Comparison of ENCODE assay signal across 8 cellular contexts in genomic region chr2:74457549-74458131, GRCh38. TPM values are rescaled to one million over a fixed set of nuclear protein-coding genes. Genes with fewer than 3 reads are reported as not detected.
DNase-seq lines count a peak whose midpoint lies in the region; ATAC-seq and TF ChIP-seq lines count a peak whose summit lies in the region.

No MANE protein-coding gene starts in this region.

- H3K9me3 ChIP-seq in esophagus muscularis mucosa (no peaks in the 10 kb centered on the region), neuron (ENCODE audit: low read length) (no peaks in the 10 kb centered on the region)

- H3K4me1 ChIP-seq in esophagus muscularis mucosa (peaks cover 32 to 43% (median 41%) of the 10 kb centered on the region in 4 donors), neuron (ENCODE audit: insufficient read depth, low read length) (peaks cover 33% of the 10 kb centered on the region)

- H2AFZ ChIP-seq in neuron (ENCODE audit: low read depth, low read length) = peak overlapping the region; percentile 70

- no peak for TF ChIP-seq CTCF in esophagus muscularis mucosa (IDR thresholded peaks at IDR 0.05)

- DNase-seq in NCI-H510A (lab: John Stamatoyannopoulos, UW) (peak; percentile 87), NCI-H510A treated with DMSO at 0.1 percent for 48 hours (lab: John Stamatoyannopoulos, UW) (no peak), NCI-H82 (lab: John Stamatoyannopoulos, UW) (peak; percentile 89), activated T-cell treated with anti-CD3 and anti-CD28 coated beads for 48 hours (ENCODE audit: low read depth) (peak; percentile 81), esophagus muscularis mucosa (ENCODE audit: extremely low spot score) (peak; percentile 93)

- H3K27me3 ChIP-seq in esophagus muscularis mucosa (no peaks in the 10 kb centered on the region), neuron (ENCODE audit: insufficient read depth, low read length) (no peaks in the 10 kb centered on the region)

- H3K36me3 ChIP-seq in esophagus muscularis mucosa = peaks cover 10 to 20% (median 18%) of the 10 kb centered on the region in 4 donors
- peaks cover 25% of the 10 kb centered on the region for H3K36me3 ChIP-seq in neuron (ENCODE audit: insufficient read depth, low read length)

- WGBS in esophagus muscularis mucosa = 0% methylated on average over 10 of the region's 46 CpGs

- intact Hi-C loops in esophagus muscularis mucosa (cut with DNase I) = no loop called here

- no peak for TF ChIP-seq EP300 in esophagus muscularis mucosa (IDR thresholded peaks at IDR 0.05)

- ATAC-seq in HG03064 (IDR thresholded peaks at IDR 0.05; ENCODE audit: low read depth, unreplicated experiment) = peak; percentile 26

- H3K4me3 ChIP-seq in esophagus muscularis mucosa = peak overlapping the region; percentile 68 to 85 (median 74)
- peak overlapping the region; percentile 84 for H3K4me3 ChIP-seq in neuron (ENCODE audit: low read length)

- peak overlapping the region; percentile 91 to 98 (median 96) for H3K27ac ChIP-seq in esophagus muscularis mucosa (replicated peaks in 1 of 4)
- peak overlapping the region; percentile 93 for H3K27ac ChIP-seq in temporal lobe (ENCODE audit: low read depth, low read length)

- TF ChIP-seq POLR2A in esophagus muscularis mucosa (IDR thresholded peaks at IDR 0.05; ENCODE audit: low read depth) = peak; percentile 58

RNA-seq across cellular contexts. Expression of gene WBP1, which starts 0.6 kb away (rescaled TPM):
- 10 to 100 TPM; 40.0 to 56.4 (median 47.2) TPM for total RNA-seq in esophagus muscularis mucosa
- 18.4 TPM for total RNA-seq in temporal lobe

RNA-seq across cellular contexts. Expression of gene INO80B, which starts 2.8 kb away (rescaled TPM):
- total RNA-seq in esophagus muscularis mucosa (10 to 100 TPM in 3 of 4 donors, 1 to 10 TPM in 1; 8.7 to 16.6 (median 10.6) TPM), temporal lobe (6.9 TPM)

RNA-seq across cellular contexts. Expression of gene MOGS, which starts 7.5 kb away (rescaled TPM):
- total RNA-seq in esophagus muscularis mucosa (10 to 100 TPM; 20.8 to 38.7 (median 28.3) TPM), temporal lobe (20.7 TPM)

RNA-seq across cellular contexts. Expression of gene MRPL53, which starts 14.8 kb away (rescaled TPM):
- total RNA-seq in esophagus muscularis mucosa = 10 to 100 TPM; 15.4 to 40.4 (median 38.8) TPM
- 9.6 TPM for total RNA-seq in temporal lobe

RNA-seq across cellular contexts. Expression of gene RTKN, which starts 15.9 kb away (rescaled TPM):
- 10 to 100 TPM in 2 of 4 donors, 1 to 10 TPM in 2; 8.4 to 14.1 (median 11.3) TPM for total RNA-seq in esophagus muscularis mucosa
- 3.4 TPM for total RNA-seq in temporal lobe
